In the genomic region with DNA sequence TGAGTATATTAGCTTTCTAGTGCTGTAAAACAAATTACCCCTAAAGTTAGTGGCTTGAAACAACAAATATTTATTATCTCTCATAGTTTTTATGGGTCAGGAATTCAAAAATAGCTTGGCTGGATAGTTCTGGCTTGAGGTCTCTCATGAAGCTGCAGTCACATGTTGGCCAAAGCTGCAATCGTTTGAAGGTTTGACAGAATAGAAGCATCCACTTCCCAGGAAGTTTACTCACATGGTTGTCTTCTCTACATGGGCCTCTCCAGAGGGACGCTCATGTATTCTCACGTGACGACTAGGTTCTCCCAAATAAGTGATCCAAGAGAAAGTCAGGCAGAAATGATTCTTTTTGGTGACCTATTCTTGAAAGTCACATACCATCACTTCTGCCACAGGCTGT, we compare ENCODE assay signal across 24 cellular contexts.
"Had no signal": no experiment of that assay in that cellular context is flagged by ENCODE, and none has a peak within 500 bp of the region (broad histone marks: within the 10 kb centered on the region; RNA-seq: fewer than 3 reads in every experiment).

No MANE protein-coding gene starts in this region.

- H3K27me3 ChIP-seq: brain microvascular endothelial cell, gastroesophageal sphincter, upper lobe of right lung had no signal

- H3K9me3 ChIP-seq: gastroesophageal sphincter, lower lobe of right lung, upper lobe of right lung had no signal

- H3K27me3 Mint-ChIP-seq: activated CD4-positive, alpha-beta memory T cell treated with anti-CD3 and anti-CD28 coated beads, Interleukin-2, amount 10 ng/mL, durations not matched to agents 7 days and 5 days; effector memory CD8-positive, alpha-beta T cell; naive B cell; progenitor cell of endocrine pancreas had no signal

- H3K27ac ChIP-seq: brain microvascular endothelial cell, dorsolateral prefrontal cortex, gastroesophageal sphincter, lower lobe of right lung, upper lobe of right lung had no signal

- H3K27ac Mint-ChIP-seq: activated CD4-positive, alpha-beta memory T cell treated with anti-CD3 and anti-CD28 coated beads, Interleukin-2, amount 10 ng/mL, durations not matched to agents 7 days and 5 days; activated CD4-positive, alpha-beta T cell treated with anti-CD3 and anti-CD28 coated beads, Interleukin-2, amount 10 ng/mL, durations not matched to agents 24 days and 14 days; progenitor cell of endocrine pancreas; T-helper 1 cell treated with Interleukin-12 subunit alpha and Interleukin-12 subunit beta and Interleukin-4 antibody, amounts not matched to agents 30 μg/mL and 1 μg/mL, for 36 hours had no signal

- H3K9me3 Mint-ChIP-seq: effector memory CD8-positive, alpha-beta T cell; naive B cell; T-helper 1 cell treated with Interleukin-12 subunit alpha and Interleukin-12 subunit beta and Interleukin-4 antibody, amounts not matched to agents 30 μg/mL and 1 μg/mL, for 36 hours had no signal

- H3K36me3 ChIP-seq: brain microvascular endothelial cell, lower lobe of right lung, upper lobe of right lung had no signal

- DNase-seq: activated CD4-positive, alpha-beta memory T cell treated with anti-CD3 and anti-CD28 coated beads, Interleukin-2, amount 10 ng/mL, durations not matched to agents 7 days and 5 days; activated CD4-positive, alpha-beta T cell treated with anti-CD3 and anti-CD28 coated beads, Interleukin-2, amount 10 ng/mL, durations not matched to agents 24 days and 14 days; activated CD4-positive, CD25-positive, alpha-beta regulatory T cell; activated effector memory CD4-positive, alpha-beta T cell treated with anti-CD3 and anti-CD28 coated beads, Interleukin-2, amount 50 U/mL, for 16 hours; activated naive CD4-positive, alpha-beta T cell treated with anti-CD3 and anti-CD28 coated beads, Interleukin-2, amount 50 U/mL, for 16 hours; activated T-cell treated with anti-CD3 and anti-CD28 coated beads for 4 hours; anterior cingulate cortex; brain microvascular endothelial cell; central memory CD4-positive, alpha-beta T cell; dorsolateral prefrontal cortex; effector memory CD8-positive, alpha-beta T cell; head of caudate nucleus; islet precursor cell; left colon; mesendoderm; naive B cell; stimulated activated CD4-positive, alpha-beta T cell treated with anti-CD3 and anti-CD28 coated beads, Interleukin-4, amount 100 ng/mL, for 24 hours; stimulated activated naive CD4-positive, alpha-beta T cell treated with Interleukin-2 at 50 U/mL for 16 hours; upper lobe of right lung had no signal

- H3K4me3 Mint-ChIP-seq: activated CD4-positive, alpha-beta memory T cell treated with anti-CD3 and anti-CD28 coated beads, Interleukin-2, amount 10 ng/mL, durations not matched to agents 7 days and 5 days; activated CD4-positive, alpha-beta T cell treated with anti-CD3 and anti-CD28 coated beads, Interleukin-2, amount 10 ng/mL, durations not matched to agents 24 days and 14 days; effector memory CD8-positive, alpha-beta T cell; naive B cell; T-helper 1 cell treated with Interleukin-12 subunit alpha and Interleukin-12 subunit beta and Interleukin-4 antibody, amounts not matched to agents 30 μg/mL and 1 μg/mL, for 36 hours had no signal

- H3K4me1 ChIP-seq: upper lobe of right lung had no signal

- H3K36me3 Mint-ChIP-seq: naive B cell had no signal

- ATAC-seq: effector memory CD8-positive, alpha-beta T cell; esophagus mucosa; gastroesophageal sphincter; left colon; lower lobe of right lung had no signal

- H3K4me3 ChIP-seq: dorsolateral prefrontal cortex, gastroesophageal sphincter, lower lobe of right lung, upper lobe of right lung had no signal
